ENCODE assay signal across 26 cellular contexts in the genomic region with DNA sequence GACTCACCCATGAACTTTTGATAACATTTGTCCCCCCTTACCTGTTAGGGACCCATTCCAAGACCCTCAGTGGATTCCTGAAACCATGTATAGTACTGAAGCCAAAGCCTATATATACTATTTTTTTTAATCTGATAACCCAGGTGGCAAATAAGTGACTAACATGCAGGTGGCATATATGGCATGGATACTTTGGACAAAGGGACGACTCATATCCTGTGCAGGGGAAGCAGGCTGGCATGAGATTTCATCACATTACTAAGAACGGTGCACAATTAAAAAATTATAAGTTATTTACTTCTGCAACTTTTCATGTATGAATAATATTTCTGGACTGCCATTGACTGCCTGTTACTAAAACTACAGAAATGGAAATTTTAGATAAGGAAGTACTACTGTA.
DNase-seq lines count a peak whose midpoint lies in the region; ATAC-seq and TF ChIP-seq lines count a peak whose summit lies in the region.
"Had no signal": no experiment of that assay in that cellular context is flagged by ENCODE, and none has a peak within 500 bp of the region (broad histone marks: within the 10 kb centered on the region; RNA-seq: fewer than 3 reads in every experiment).

No MANE protein-coding gene starts in this region.

- no peaks in the 10 kb centered on the region for H3K27me3 ChIP-seq in PC-3 (ENCODE audit: low read length)
- H3K27me3 ChIP-seq in heart right ventricle, result no peaks in the 10 kb centered on the region
- H3K27me3 ChIP-seq: MG63, Peyer's patch, SJCRH30 had no signal

- H3F3A ChIP-seq in PC-3 (ENCODE audit: low read length, unreplicated experiment), result peaks cover 4% of the 10 kb centered on the region

- no TSS peak for BruUV-seq in PC-3 (replicated peaks; lab: Mats Ljungman, UMichigan)

- ATAC-seq in PC-3 (peak; percentile 95), heart right ventricle (no peak), GM19351 (IDR thresholded peaks at IDR 0.05; ENCODE audit: unreplicated experiment) (no peak)
- ATAC-seq: CD8-positive, alpha-beta T cell; GM23338; Right ventricle myocardium inferior; SK-N-SH treated with all-trans-retinoic acid at 6 μM for 48 hours had no signal

- no peak overlapping the region for H3K27ac Mint-ChIP-seq in mesothelial cell of epicardium
- H3K27ac Mint-ChIP-seq: B cell; CD8-positive, alpha-beta T cell; GM23338; H9 had no signal

- H4K20me1 ChIP-seq in PC-3 (ENCODE audit: low read length), result no peaks in the 10 kb centered on the region

- no peak overlapping the region for H3K9ac ChIP-seq in PC-3 (ENCODE audit: low read length)

- H3K9me3 ChIP-seq in PC-3 (ENCODE audit: low read length) (no peaks in the 10 kb centered on the region), heart right ventricle (peaks cover 0 to 2% (median 0%) of the 10 kb centered on the region in 11 donors)
- H3K9me3 ChIP-seq: MG63, SJCRH30 had no signal

- no peaks in the 10 kb centered on the region for H3K36me3 ChIP-seq in PC-3 (ENCODE audit: low read depth, low read length)
- H3K36me3 ChIP-seq in heart right ventricle, result no peaks in the 10 kb centered on the region
- H3K36me3 ChIP-seq: MG63, Peyer's patch, SJCRH30 had no signal

- no peaks in the 10 kb centered on the region for H3K79me2 ChIP-seq in PC-3 (ENCODE audit: low read length)

- no peaks in the 10 kb centered on the region for H3K9me2 ChIP-seq in PC-3 (replicated peaks; ENCODE audit: low read length)

- CTCF ChIA-PET in PC-3 (lab: Charles Lee), result no interaction called here

- H3K9me3 Mint-ChIP-seq in mesothelial cell of epicardium, result peaks cover 8% of the 10 kb centered on the region
- H3K9me3 Mint-ChIP-seq: GM23338, H9 had no signal

- no peak for TF ChIP-seq CTCF in PC-3 (conservative IDR thresholded peaks at IDR 0.05; ENCODE audit: low read depth, low read length)
- TF ChIP-seq CTCF in epithelial cell of esophagus (IDR thresholded peaks at IDR 0.05; ENCODE audit: insufficient read depth, low read depth, low read length, missing control alignments), result no peak
- TF ChIP-seq CTCF in heart right ventricle (IDR thresholded peaks at IDR 0.05), result no peak
- TF ChIP-seq CTCF in mesothelial cell of epicardium (IDR thresholded peaks at IDR 0.05; ENCODE audit: unreplicated experiment), result no peak

- no peaks in the 10 kb centered on the region for H3K27me3 Mint-ChIP-seq in mesothelial cell of epicardium (ENCODE audit: low read depth)
- H3K27me3 Mint-ChIP-seq: B cell had no signal

- H3K36me3 Mint-ChIP-seq in mesothelial cell of epicardium, result peaks cover 7% of the 10 kb centered on the region
- H3K36me3 Mint-ChIP-seq: CD8-positive, alpha-beta T cell had no signal

- no peak overlapping the region for H2AFZ ChIP-seq in PC-3 (ENCODE audit: low read length)
- H2AFZ ChIP-seq: GM23338 had no signal

- H3K27ac ChIP-seq in PC-3 (ENCODE audit: low read length) (peak overlapping the region; percentile 10; the same call in 1 of the 2 replicates), heart right ventricle (no peak overlapping the region)
- H3K27ac ChIP-seq: C4-2B, Peyer's patch, SJCRH30 had no signal

- no peak overlapping the region for H3K4me3 Mint-ChIP-seq in mesothelial cell of epicardium
- H3K4me3 Mint-ChIP-seq: B cell; CD8-positive, alpha-beta T cell; GM23338; H9 had no signal

- POLR2A ChIA-PET in PC-3 (lab: Charles Lee; ENCODE audit: unreplicated experiment), result interaction anchor here (0.6 kb wide), 1 partner anchor 20 kb away, joined by 3 read pairs; no protein-coding TSS in a partner anchor

- peak overlapping the region; percentile 5; the same call in 1 of the 2 replicates for H3K4me2 ChIP-seq in PC-3 (ENCODE audit: low read length)
- H3K4me2 ChIP-seq: GM23338 had no signal

- intact Hi-C loops in PC-3 (cut with micrococcal nuclease), result loop anchor here (2.0 kb wide), 3 partner anchors 41 to 93 kb away; no protein-coding TSS in a partner anchor
- intact Hi-C loops in heart right ventricle (cut with DNase I), result no loop called here

- peaks cover 10% of the 10 kb centered on the region for H3K4me1 Mint-ChIP-seq in mesothelial cell of epicardium
- H3K4me1 Mint-ChIP-seq: B cell, GM23338 had no signal

- H3K4me3 ChIP-seq in PC-3 (ENCODE audit: low read length) (no peak overlapping the region), epithelial cell of esophagus (ENCODE audit: low read length) (no peak overlapping the region), heart right ventricle (no peak overlapping the region)
- H3K4me3 ChIP-seq: GM23338, MG63, Peyer's patch, SJCRH30 had no signal

- WGBS in heart right ventricle, 2 donors, result 72 to 79% methylated on average over 2 of the region's 2 CpGs

- DNase-seq in DMS53 treated with DMSO at 0.1 percent for 48 hours (lab: John Stamatoyannopoulos, UW; ENCODE audit: unreplicated experiment) (peak; percentile 22), PC-3 (peak; percentile 66), epithelial cell of esophagus (ENCODE audit: low read depth) (peak; percentile 51), kidney glomerular epithelial cell (lab: John Stamatoyannopoulos, UW) (peak; percentile 3), heart right ventricle (no peak), mesothelial cell of epicardium (ENCODE audit: low spot score in 2 of 2, unreplicated experiment in 2 of 2) (no peak), DMS153 treated with DMSO at 0.1 percent for 48 hours (lab: John Stamatoyannopoulos, UW; ENCODE audit: unreplicated experiment) (no peak)
- DNase-seq: Calu3; CD8-positive, alpha-beta T cell; H9; KBM-7; MG63; NCI-H1105 treated with DMSO at 0.1 percent for 48 hours; NCI-H146; NCI-H2029 treated with DMSO at 0.1 percent for 48 hours; NCI-H446 treated with DMSO at 0.1 percent for 48 hours; NCI-H526 treated with DMSO at 0.1 percent for 48 hours; Peyer's patch; SJCRH30; T-helper 2 cell had no signal

- H3K4me1 ChIP-seq in PC-3 (ENCODE audit: insufficient read depth, low read length), result peaks cover 9% of the 10 kb centered on the region
- H3K4me1 ChIP-seq in heart right ventricle, result no peaks in the 10 kb centered on the region
- H3K4me1 ChIP-seq: Peyer's patch, SJCRH30 had no signal

Comparison
In these comparisons a context has a peak if more than half of its experiments do, and no peak if none do; other contexts are left out.
1. DNase-seq: peak in DMS53 treated with DMSO at 0.1 percent for 48 hours (single experiment), PC-3 (single experiment), epithelial cell of esophagus (single experiment) and kidney glomerular epithelial cell (single experiment); none in heart right ventricle (0 of 2), mesothelial cell of epicardium (0 of 2) and DMS153 treated with DMSO at 0.1 percent for 48 hours (single experiment).